In genomic region chr5:35180046-35180445, GRCh38 we compare ENCODE assay signal across 7 cellular contexts. TPM values are rescaled to one million over a fixed set of nuclear protein-coding genes. Genes with fewer than 3 reads are reported as not detected.
"Had no signal": no experiment of that assay in that cellular context is flagged by ENCODE, and none has a peak within 500 bp of the region (broad histone marks: within the 10 kb centered on the region; RNA-seq: fewer than 3 reads in every experiment).

No MANE protein-coding gene starts in this region.

- H2AFZ ChIP-seq: GM23338 had no signal

- ATAC-seq: GM23338, HepG2 had no signal

- H3K4me3 ChIP-seq: GM23338 had no signal

- H3K27ac ChIP-seq: HL-60 had no signal

- H3K4me2 ChIP-seq: GM23338 had no signal

- DNase-seq: H9, HCEC 1CT, KBM-7 had no signal

RNA-seq across cellular contexts. Expression of gene PRLR, which starts 50.2 kb away (rescaled TPM):
- polyA plus RNA-seq: IgD-negative memory B cell had no signal
